ENCODE assay signal across 1 cellular context in the genomic region with DNA sequence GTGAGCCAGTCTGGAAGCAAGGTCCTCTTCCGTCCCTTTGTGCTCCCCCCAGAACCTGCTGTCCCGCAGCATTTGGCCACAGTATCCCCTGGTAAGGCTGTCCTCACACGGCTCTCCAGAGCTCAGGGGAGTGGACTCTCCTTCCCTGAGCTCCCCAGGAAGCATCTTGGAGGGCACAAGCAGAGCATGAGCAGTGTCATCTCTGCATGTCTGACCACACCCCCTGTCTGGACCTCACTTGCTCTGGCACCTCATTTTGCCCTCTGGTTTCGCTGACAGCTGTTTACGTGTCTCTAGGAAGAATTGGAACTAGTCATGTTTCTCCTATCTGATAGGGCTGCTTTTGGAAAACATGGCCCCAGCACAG.
TF ChIP-seq lines count a peak whose summit lies in the region.

No MANE protein-coding gene starts in this region.

TF ChIP-seq in GM12878, 131 proteins besides CTCF, POLR2A, EP300 and RAD21:
- TF ChIP-seq NR2C1 (IDR thresholded peaks at IDR 0.05) = no peak
- no peak for TF ChIP-seq SIN3A (IDR thresholded peaks at IDR 0.05; ENCODE audit: low read depth, low read length)
- TF ChIP-seq, protein P1, sequence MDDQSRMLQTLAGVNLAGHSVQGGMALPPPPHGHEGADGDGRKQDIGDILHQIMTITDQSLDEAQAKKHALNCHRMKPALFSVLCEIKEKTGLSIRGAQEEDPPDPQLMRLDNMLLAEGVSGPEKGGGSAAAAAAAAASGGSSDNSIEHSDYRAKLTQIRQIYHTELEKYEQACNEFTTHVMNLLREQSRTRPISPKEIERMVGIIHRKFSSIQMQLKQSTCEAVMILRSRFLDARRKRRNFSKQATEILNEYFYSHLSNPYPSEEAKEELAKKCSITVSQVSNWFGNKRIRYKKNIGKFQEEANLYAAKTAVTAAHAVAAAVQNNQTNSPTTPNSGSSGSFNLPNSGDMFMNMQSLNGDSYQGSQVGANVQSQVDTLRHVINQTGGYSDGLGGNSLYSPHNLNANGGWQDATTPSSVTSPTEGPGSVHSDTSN (IDR thresholded peaks at IDR 0.05; ENCODE audit: insufficient replicate concordance, low read depth, low read length) = no peak
- no peak for TF ChIP-seq JUNB (IDR thresholded peaks at IDR 0.05)
- no peak for TF ChIP-seq IKZF1 (conservative IDR thresholded peaks at IDR 0.05)
- no peak for TF ChIP-seq KLF5 (IDR thresholded peaks at IDR 0.05; ENCODE audit: partially characterized antibody)
- no peak for TF ChIP-seq IKZF2 (IDR thresholded peaks at IDR 0.05)
- no peak for TF ChIP-seq FOS (IDR thresholded peaks at IDR 0.05; ENCODE audit: borderline replicate concordance, extremely low read depth, insufficient read length)
- TF ChIP-seq RELA (IDR thresholded peaks at IDR 0.05; ENCODE audit: borderline replicate concordance, partially characterized antibody) = no peak
- no peak for TF ChIP-seq MTA3 (IDR thresholded peaks at IDR 0.05; ENCODE audit: borderline replicate concordance, low read length)
- TF ChIP-seq, protein P2, sequence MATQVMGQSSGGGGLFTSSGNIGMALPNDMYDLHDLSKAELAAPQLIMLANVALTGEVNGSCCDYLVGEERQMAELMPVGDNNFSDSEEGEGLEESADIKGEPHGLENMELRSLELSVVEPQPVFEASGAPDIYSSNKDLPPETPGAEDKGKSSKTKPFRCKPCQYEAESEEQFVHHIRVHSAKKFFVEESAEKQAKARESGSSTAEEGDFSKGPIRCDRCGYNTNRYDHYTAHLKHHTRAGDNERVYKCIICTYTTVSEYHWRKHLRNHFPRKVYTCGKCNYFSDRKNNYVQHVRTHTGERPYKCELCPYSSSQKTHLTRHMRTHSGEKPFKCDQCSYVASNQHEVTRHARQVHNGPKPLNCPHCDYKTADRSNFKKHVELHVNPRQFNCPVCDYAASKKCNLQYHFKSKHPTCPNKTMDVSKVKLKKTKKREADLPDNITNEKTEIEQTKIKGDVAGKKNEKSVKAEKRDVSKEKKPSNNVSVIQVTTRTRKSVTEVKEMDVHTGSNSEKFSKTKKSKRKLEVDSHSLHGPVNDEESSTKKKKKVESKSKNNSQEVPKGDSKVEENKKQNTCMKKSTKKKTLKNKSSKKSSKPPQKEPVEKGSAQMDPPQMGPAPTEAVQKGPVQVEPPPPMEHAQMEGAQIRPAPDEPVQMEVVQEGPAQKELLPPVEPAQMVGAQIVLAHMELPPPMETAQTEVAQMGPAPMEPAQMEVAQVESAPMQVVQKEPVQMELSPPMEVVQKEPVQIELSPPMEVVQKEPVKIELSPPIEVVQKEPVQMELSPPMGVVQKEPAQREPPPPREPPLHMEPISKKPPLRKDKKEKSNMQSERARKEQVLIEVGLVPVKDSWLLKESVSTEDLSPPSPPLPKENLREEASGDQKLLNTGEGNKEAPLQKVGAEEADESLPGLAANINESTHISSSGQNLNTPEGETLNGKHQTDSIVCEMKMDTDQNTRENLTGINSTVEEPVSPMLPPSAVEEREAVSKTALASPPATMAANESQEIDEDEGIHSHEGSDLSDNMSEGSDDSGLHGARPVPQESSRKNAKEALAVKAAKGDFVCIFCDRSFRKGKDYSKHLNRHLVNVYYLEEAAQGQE (IDR thresholded peaks at IDR 0.05; ENCODE audit: low read depth, low read length) = no peak
- no peak for TF ChIP-seq SP1 (IDR thresholded peaks at IDR 0.05; ENCODE audit: low read depth, low read length)
- TF ChIP-seq ASH2L (IDR thresholded peaks at IDR 0.05; ENCODE audit: borderline replicate concordance, low read depth) = no peak
- no peak for TF ChIP-seq PRDM15 (CRISPR knock-in tag; IDR thresholded peaks at IDR 0.05)
- TF ChIP-seq, protein P3, sequence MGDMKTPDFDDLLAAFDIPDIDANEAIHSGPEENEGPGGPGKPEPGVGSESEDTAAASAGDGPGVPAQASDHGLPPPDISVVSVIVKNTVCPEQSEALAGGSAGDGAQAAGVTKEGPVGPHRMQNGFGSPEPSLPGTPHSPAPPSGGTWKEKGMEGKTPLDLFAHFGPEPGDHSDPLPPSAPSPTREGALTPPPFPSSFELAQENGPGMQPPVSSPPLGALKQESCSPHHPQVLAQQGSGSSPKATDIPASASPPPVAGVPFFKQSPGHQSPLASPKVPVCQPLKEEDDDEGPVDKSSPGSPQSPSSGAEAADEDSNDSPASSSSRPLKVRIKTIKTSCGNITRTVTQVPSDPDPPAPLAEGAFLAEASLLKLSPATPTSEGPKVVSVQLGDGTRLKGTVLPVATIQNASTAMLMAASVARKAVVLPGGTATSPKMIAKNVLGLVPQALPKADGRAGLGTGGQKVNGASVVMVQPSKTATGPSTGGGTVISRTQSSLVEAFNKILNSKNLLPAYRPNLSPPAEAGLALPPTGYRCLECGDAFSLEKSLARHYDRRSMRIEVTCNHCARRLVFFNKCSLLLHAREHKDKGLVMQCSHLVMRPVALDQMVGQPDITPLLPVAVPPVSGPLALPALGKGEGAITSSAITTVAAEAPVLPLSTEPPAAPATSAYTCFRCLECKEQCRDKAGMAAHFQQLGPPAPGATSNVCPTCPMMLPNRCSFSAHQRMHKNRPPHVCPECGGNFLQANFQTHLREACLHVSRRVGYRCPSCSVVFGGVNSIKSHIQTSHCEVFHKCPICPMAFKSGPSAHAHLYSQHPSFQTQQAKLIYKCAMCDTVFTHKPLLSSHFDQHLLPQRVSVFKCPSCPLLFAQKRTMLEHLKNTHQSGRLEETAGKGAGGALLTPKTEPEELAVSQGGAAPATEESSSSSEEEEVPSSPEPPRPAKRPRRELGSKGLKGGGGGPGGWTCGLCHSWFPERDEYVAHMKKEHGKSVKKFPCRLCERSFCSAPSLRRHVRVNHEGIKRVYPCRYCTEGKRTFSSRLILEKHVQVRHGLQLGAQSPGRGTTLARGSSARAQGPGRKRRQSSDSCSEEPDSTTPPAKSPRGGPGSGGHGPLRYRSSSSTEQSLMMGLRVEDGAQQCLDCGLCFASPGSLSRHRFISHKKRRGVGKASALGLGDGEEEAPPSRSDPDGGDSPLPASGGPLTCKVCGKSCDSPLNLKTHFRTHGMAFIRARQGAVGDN (IDR thresholded peaks at IDR 0.05) = no peak
- TF ChIP-seq, protein P4, sequence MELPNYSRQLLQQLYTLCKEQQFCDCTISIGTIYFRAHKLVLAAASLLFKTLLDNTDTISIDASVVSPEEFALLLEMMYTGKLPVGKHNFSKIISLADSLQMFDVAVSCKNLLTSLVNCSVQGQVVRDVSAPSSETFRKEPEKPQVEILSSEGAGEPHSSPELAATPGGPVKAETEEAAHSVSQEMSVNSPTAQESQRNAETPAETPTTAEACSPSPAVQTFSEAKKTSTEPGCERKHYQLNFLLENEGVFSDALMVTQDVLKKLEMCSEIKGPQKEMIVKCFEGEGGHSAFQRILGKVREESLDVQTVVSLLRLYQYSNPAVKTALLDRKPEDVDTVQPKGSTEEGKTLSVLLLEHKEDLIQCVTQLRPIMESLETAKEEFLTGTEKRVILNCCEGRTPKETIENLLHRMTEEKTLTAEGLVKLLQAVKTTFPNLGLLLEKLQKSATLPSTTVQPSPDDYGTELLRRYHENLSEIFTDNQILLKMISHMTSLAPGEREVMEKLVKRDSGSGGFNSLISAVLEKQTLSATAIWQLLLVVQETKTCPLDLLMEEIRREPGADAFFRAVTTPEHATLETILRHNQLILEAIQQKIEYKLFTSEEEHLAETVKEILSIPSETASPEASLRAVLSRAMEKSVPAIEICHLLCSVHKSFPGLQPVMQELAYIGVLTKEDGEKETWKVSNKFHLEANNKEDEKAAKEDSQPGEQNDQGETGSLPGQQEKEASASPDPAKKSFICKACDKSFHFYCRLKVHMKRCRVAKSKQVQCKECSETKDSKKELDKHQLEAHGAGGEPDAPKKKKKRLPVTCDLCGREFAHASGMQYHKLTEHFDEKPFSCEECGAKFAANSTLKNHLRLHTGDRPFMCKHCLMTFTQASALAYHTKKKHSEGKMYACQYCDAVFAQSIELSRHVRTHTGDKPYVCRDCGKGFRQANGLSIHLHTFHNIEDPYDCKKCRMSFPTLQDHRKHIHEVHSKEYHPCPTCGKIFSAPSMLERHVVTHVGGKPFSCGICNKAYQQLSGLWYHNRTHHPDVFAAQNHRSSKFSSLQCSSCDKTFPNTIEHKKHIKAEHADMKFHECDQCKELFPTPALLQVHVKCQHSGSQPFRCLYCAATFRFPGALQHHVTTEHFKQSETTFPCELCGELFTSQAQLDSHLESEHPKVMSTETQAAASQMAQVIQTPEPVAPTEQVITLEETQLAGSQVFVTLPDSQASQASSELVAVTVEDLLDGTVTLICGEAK (IDR thresholded peaks at IDR 0.05; ENCODE audit: borderline replicate concordance) = no peak
- no peak for TF ChIP-seq POU2F2 (IDR thresholded peaks at IDR 0.05; ENCODE audit: borderline replicate concordance, low read depth, low read length)
- TF ChIP-seq ETV6 (conservative IDR thresholded peaks at IDR 0.05 in 1 of 2, IDR thresholded peaks at IDR 0.05 in 1 of 2; ENCODE audit: borderline replicate concordance in 1 of 2, low read depth in 1 of 2) = no peak
